1 cellular context compared by ENCODE assay signal in the genomic region with DNA sequence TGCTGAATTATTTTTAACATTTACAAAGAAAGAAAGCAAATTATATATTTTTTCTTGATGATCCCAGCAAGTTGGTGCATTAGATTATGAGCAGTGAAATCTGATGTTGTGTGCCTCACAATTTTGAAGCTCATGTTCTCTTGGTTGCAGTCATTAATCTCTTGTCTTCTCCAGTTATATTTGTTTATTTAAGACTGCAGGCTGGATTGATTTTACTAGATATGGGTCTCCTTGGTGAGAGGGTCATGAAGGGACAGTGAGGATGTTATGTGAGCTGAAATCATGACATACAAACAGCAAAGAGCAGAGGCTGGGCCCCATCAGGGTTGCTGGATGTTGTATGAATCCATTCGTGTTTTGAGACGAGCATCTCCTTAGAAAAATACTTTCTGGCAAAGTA.
TF ChIP-seq lines count a peak whose summit lies in the region.

No MANE protein-coding gene starts in this region.

TF ChIP-seq in HEK293, 187 proteins besides CTCF, POLR2A, EP300 and RAD21 (continued from another document):
- TF ChIP-seq ZBTB8A (tag by site-specific recombination; IDR thresholded peaks at IDR 0.05) = no peak
- TF ChIP-seq, protein P1, sequence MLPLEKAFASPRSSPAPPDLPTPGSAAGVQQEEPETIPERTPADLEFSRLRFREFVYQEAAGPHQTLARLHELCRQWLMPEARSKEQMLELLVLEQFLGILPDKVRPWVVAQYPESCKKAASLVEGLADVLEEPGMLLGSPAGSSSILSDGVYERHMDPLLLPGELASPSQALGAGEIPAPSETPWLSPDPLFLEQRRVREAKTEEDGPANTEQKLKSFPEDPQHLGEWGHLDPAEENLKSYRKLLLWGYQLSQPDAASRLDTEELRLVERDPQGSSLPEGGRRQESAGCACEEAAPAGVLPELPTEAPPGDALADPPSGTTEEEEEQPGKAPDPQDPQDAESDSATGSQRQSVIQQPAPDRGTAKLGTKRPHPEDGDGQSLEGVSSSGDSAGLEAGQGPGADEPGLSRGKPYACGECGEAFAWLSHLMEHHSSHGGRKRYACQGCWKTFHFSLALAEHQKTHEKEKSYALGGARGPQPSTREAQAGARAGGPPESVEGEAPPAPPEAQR (tag by site-specific recombination; IDR thresholded peaks at IDR 0.05) = no peak
- TF ChIP-seq ZNF16 (tag by site-specific recombination; IDR thresholded peaks at IDR 0.05; ENCODE audit: low read depth) = no peak
- TF ChIP-seq ZNF10 (tag by site-specific recombination; IDR thresholded peaks at IDR 0.05) = no peak
- peak; percentile 92 for TF ChIP-seq TRIM28 (IDR thresholded peaks at IDR 0.05; ENCODE audit: borderline replicate concordance, low read length)
